ENCODE assay signal across 15 cellular contexts in genomic region chr9:135217836-135218235, GRCh38.
"Had no signal": no experiment of that assay in that cellular context is flagged by ENCODE, and none has a peak within 500 bp of the region (broad histone marks: within the 10 kb centered on the region; RNA-seq: fewer than 3 reads in every experiment).

No MANE protein-coding gene starts in this region.

- H3K9me3 Mint-ChIP-seq: activated naive CD4-positive, alpha-beta T cell treated with anti-CD3 and anti-CD28 coated beads for 36 hours; activated naive CD8-positive, alpha-beta T cell treated with anti-CD3 and anti-CD28 coated beads, Interleukin-2, amount 50 U/mL, for 24 hours; activated T-helper 2 cell treated with anti-CD3 and anti-CD28 coated beads, Interferon-gamma antibody, Interleukin-2, Interleukin-4, amounts not matched to agents 10 μg/mL and 5 μg/mL and 100 μg/mL, durations not matched to agents 14 hours and 24 hours and 36 hours; stimulated activated naive CD8-positive, alpha-beta T cell treated with anti-CD3 and anti-CD28 coated beads, Interleukin-15, Interleukin-2, amounts not matched to agents 100 ng/mL and 50 ng/mL, for 24 hours had no signal

- H3K4me3 ChIP-seq: smooth muscle cell, suprapubic skin had no signal

- ATAC-seq: activated naive CD8-positive, alpha-beta T cell treated with anti-CD3 and anti-CD28 coated beads, Interleukin-2, amount 50 U/mL, for 24 hours; right cardiac atrium; SK-N-SH treated with all-trans-retinoic acid at 6 μM for 48 hours had no signal

- H3K36me3 ChIP-seq: suprapubic skin had no signal

- FAIRE-seq: astrocyte, colon had no signal

- DNase-seq: activated CD4-positive, alpha-beta T cell treated with anti-CD3 and anti-CD28 coated beads, Interleukin-2, amount 50 U/mL, for 48 hours; activated naive CD4-positive, alpha-beta T cell treated with anti-CD3 and anti-CD28 coated beads for 36 hours; activated naive CD8-positive, alpha-beta T cell treated with anti-CD3 and anti-CD28 coated beads, Interleukin-2, amount 50 U/mL, for 24 hours; foreskin fibroblast; mammary epithelial cell; naive B cell; trophoblast cell had no signal

- H3K27ac ChIP-seq: suprapubic skin had no signal

- H3K4me1 Mint-ChIP-seq: activated naive CD8-positive, alpha-beta T cell treated with anti-CD3 and anti-CD28 coated beads, Interleukin-2, amount 50 U/mL, for 24 hours; naive B cell had no signal

- H3K4me2 ChIP-seq: smooth muscle cell had no signal

- H3K9me3 ChIP-seq: suprapubic skin had no signal

- H3K4me3 Mint-ChIP-seq: activated naive CD4-positive, alpha-beta T cell treated with anti-CD3 and anti-CD28 coated beads for 36 hours; activated naive CD8-positive, alpha-beta T cell treated with anti-CD3 and anti-CD28 coated beads, Interleukin-2, amount 50 U/mL, for 24 hours; stimulated activated naive CD8-positive, alpha-beta T cell treated with anti-CD3 and anti-CD28 coated beads, Interleukin-15, Interleukin-2, amounts not matched to agents 100 ng/mL and 50 ng/mL, for 24 hours had no signal

- H3K27ac Mint-ChIP-seq: activated naive CD4-positive, alpha-beta T cell treated with anti-CD3 and anti-CD28 coated beads for 36 hours; activated naive CD8-positive, alpha-beta T cell treated with anti-CD3 and anti-CD28 coated beads, Interleukin-2, amount 50 U/mL, for 24 hours; activated T-helper 2 cell treated with anti-CD3 and anti-CD28 coated beads, Interferon-gamma antibody, Interleukin-2, Interleukin-4, amounts not matched to agents 10 μg/mL and 5 μg/mL and 100 μg/mL, durations not matched to agents 14 hours and 24 hours and 36 hours; naive B cell; stimulated activated naive CD8-positive, alpha-beta T cell treated with anti-CD3 and anti-CD28 coated beads, Interleukin-15, Interleukin-2, amounts not matched to agents 100 ng/mL and 50 ng/mL, for 24 hours had no signal

- H3K36me3 Mint-ChIP-seq: naive B cell had no signal
